ENCODE assay signal across 19 cellular contexts in the genomic region with DNA sequence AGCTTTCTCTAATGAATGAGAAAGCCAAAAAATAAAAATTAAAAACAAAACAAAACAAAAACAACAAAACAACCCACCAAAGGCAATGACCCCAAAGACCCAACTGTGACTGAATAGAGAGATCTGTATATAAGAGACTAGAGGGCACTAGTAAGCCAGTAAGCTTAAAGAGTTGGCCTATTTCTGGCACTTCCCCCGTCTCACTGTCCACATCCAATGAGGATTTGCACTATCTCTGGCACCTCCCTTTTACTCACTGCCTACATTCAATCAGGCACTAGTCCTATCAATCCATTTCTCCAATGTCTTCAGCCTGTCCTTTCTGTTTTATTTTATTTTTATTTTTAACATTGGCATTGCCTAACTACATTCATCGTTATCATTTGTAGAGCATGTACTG.
"Had no signal": no experiment of that assay in that cellular context is flagged by ENCODE, and none has a peak within 500 bp of the region (broad histone marks: within the 10 kb centered on the region; RNA-seq: fewer than 3 reads in every experiment).

No MANE protein-coding gene starts in this region.

- H3K4me1 ChIP-seq: gastroesophageal sphincter, heart right ventricle, left lung, tibial nerve had no signal

- ATAC-seq: activated T-cell treated with anti-CD3 and anti-CD28 coated beads, Interleukin-2, amount 50 U/mL, for 4 hours; gastroesophageal sphincter; left lung; natural killer cell treated with Interleukin-12 subunit alpha and Interleukin-12 subunit beta and Interleukin-15 and Interleukin-18, amount 100 ng/mL, for 72 hours; stimulated activated naive CD8-positive, alpha-beta T cell treated with anti-CD3 and anti-CD28 coated beads, Interleukin-15, amount 100 ng/mL, for 72 hours had no signal

- H3K9me3 ChIP-seq: gastroesophageal sphincter, left lung had no signal

- DNase-seq: activated CD4-positive, alpha-beta T cell treated with anti-CD3 and anti-CD28 coated beads for 4 hours; activated CD4-positive, alpha-beta T cell treated with anti-CD3 and anti-CD28 coated beads, Interleukin-2, amount 50 U/mL, for 48 hours; activated CD4-positive, CD25-positive, alpha-beta regulatory T cell; activated CD8-positive, alpha-beta memory T cell treated with anti-CD3 and anti-CD28 coated beads, Interleukin-2, amount 50 U/mL, for 48 hours; activated naive CD4-positive, alpha-beta T cell treated with Interleukin-2 at 50 U/mL for 16 hours; activated naive CD8-positive, alpha-beta T cell treated with anti-CD3 and anti-CD28 coated beads for 36 hours; activated T-cell treated with anti-CD3 and anti-CD28 coated beads, Interleukin-2, amount 50 U/mL, for 4 hours; amniotic stem cell; cortex of kidney; heart right ventricle; left lung; stimulated activated CD4-positive, alpha-beta T cell treated with anti-CD3 and anti-CD28 coated beads, Interleukin-12 subunit alpha, Interleukin-12 subunit beta, amount 100 ng/mL, for 4 hours; stimulated activated naive CD8-positive, alpha-beta T cell treated with anti-CD3 and anti-CD28 coated beads, Interleukin-15, amount 100 ng/mL, for 72 hours; T1000 had no signal

- H3K27me3 ChIP-seq: gastroesophageal sphincter, heart right ventricle, left lung, tibial nerve had no signal

- H3K36me3 ChIP-seq: gastroesophageal sphincter, left lung, tibial nerve had no signal

- H3K27ac ChIP-seq: epithelial cell of prostate, gastroesophageal sphincter, heart right ventricle, left lung, tibial nerve had no signal

- FAIRE-seq: keratinocyte had no signal

- H3K4me3 ChIP-seq: gastroesophageal sphincter, heart right ventricle, left lung, tibial nerve had no signal
